Comparison of ENCODE assay signal across 23 cellular contexts in the genomic region with DNA sequence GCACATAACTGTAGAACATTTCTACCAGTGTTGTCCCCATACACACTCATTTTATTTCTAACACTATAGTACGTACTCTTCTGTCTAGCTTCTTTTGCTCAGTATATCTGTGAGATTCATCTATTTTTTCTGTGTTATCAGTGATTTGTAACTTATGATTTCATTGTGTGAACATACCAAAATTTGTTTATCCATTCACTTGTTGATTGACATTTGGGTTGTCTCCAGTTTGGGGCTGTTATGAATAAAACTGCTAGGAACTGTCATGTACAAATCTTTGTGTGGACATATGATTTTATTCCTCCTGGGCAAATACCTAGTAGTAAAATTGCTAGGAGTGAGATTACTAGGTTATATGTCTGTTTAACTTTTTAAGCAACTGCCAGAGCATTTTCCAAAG. TPM values are rescaled to one million over a fixed set of nuclear protein-coding genes. Genes with fewer than 3 reads are reported as not detected.
DNase-seq lines count a peak whose midpoint lies in the region; ATAC-seq, FAIRE-seq and TF ChIP-seq lines count a peak whose summit lies in the region.
"Had no signal": no experiment of that assay in that cellular context is flagged by ENCODE, and none has a peak within 500 bp of the region (broad histone marks: within the 10 kb centered on the region; RNA-seq: fewer than 3 reads in every experiment).

No MANE protein-coding gene starts in this region.

- no peak for TF ChIP-seq RAD21 in GM12878 (IDR thresholded peaks at IDR 0.05; ENCODE audit: insufficient read depth, low read depth, low read length)

- no peak for TF ChIP-seq EP300 in GM12878 (IDR thresholded peaks at IDR 0.05; ENCODE audit: borderline replicate concordance in 1 of 2, control insufficient read depth in 1 of 2, low read depth in 2 of 2, low read length in 2 of 2)

- RAD21 ChIA-PET in GM12878 (lab: Charles Lee; ENCODE audit: unreplicated experiment) = no interaction called here

- peaks cover 72% of the 10 kb centered on the region for H3K36me3 Mint-ChIP-seq in activated CD8-positive, alpha-beta T cell treated with anti-CD3 and anti-CD28 coated beads for 36 hours (ENCODE audit: low read depth)
- H3K36me3 Mint-ChIP-seq in activated CD8-positive, alpha-beta T cell treated with anti-CD3 and anti-CD28 coated beads, Interleukin-2, amount 10 ng/mL, durations not matched to agents 7 days and 5 days (ENCODE audit: low read depth) = peaks cover 58% of the 10 kb centered on the region
- H3K36me3 Mint-ChIP-seq in stimulated activated naive CD8-positive, alpha-beta T cell treated with anti-CD3 and anti-CD28 coated beads, Interleukin-15, Interleukin-2, amounts not matched to agents 100 ng/mL and 50 ng/mL, for 24 hours (ENCODE audit: low read depth) = peaks cover 79% of the 10 kb centered on the region
- H3K36me3 Mint-ChIP-seq in natural killer cell treated with Interleukin-12 subunit alpha and Interleukin-12 subunit beta and Interleukin-15 and Interleukin-18, amount 100 ng/mL, for 72 hours = peaks cover 20% of the 10 kb centered on the region

- peaks cover 80% of the 10 kb centered on the region for H3K79me2 ChIP-seq in GM12878 (ENCODE audit: control insufficient read depth, insufficient read depth, low read length)

- no peak for TF ChIP-seq POLR2A in GM12878 (IDR thresholded peaks at IDR 0.05; ENCODE audit: low read depth, low read length)

- 100% methylated on average over 1 of the region's 1 CpG for WGBS in GM12878 (ENCODE audit: insufficient coverage, insufficient replicate concordance, low lambda C conversion rate, missing lambda C conversion rate)

- 0 out of 2 replicates have a peak, but pooled peaks cover 3% of the 10 kb centered on the region for H4K20me1 ChIP-seq in GM12878 (ENCODE audit: control insufficient read depth, insufficient read depth)

- in situ Hi-C loops in GM12878 (cut with MboI) = no loop called here

- no peak overlapping the region for H3K4me3 ChIP-seq in GM12878
- H3K4me3 ChIP-seq: MG63, SJSA1 had no signal

- H3K9me3 ChIP-seq in GM12878 (replicated peaks; ENCODE audit: control insufficient read depth, insufficient read depth, low read length) = peaks cover 4% of the 10 kb centered on the region; the same call in 2 of the 3 replicates
- H3K9me3 ChIP-seq: BE2C, MG63, SJSA1 had no signal

- H3K4me3 Mint-ChIP-seq in activated CD8-positive, alpha-beta T cell treated with anti-CD3 and anti-CD28 coated beads for 36 hours = no peak overlapping the region
- no peak overlapping the region for H3K4me3 Mint-ChIP-seq in activated CD8-positive, alpha-beta T cell treated with anti-CD3 and anti-CD28 coated beads, Interleukin-2, amount 10 ng/mL, durations not matched to agents 7 days and 5 days
- H3K4me3 Mint-ChIP-seq in stimulated activated naive CD8-positive, alpha-beta T cell treated with anti-CD3 and anti-CD28 coated beads, Interleukin-15, Interleukin-2, amounts not matched to agents 100 ng/mL and 50 ng/mL, for 24 hours = no peak overlapping the region
- H3K4me3 Mint-ChIP-seq in stimulated activated naive CD8-positive, alpha-beta T cell treated with anti-CD3 and anti-CD28 coated beads, Interleukin-15, amount 100 ng/mL, for 72 hours = peak overlapping the region in 1 of 2 donors; percentile 49
- no peak overlapping the region for H3K4me3 Mint-ChIP-seq in natural killer cell treated with Interleukin-12 subunit alpha and Interleukin-12 subunit beta and Interleukin-15 and Interleukin-18, amount 100 ng/mL, for 72 hours
- H3K4me3 Mint-ChIP-seq: CD14-positive monocyte had no signal

- no peaks in the 10 kb centered on the region for H3K27me3 ChIP-seq in GM12878 (replicated peaks in 1 of 2; ENCODE audit: control insufficient read depth in 2 of 2, insufficient read depth in 2 of 2, low read length in 1 of 2)
- H3K27me3 ChIP-seq: MG63, SJSA1 had no signal

- FAIRE-seq in GM12878 (lab: Jason Lieb, UNC) = no peak
- FAIRE-seq: D721Med had no signal

- no peak for ATAC-seq in activated CD8-positive, alpha-beta T cell treated with anti-CD3 and anti-CD28 coated beads for 36 hours
- no peak for ATAC-seq in activated CD8-positive, alpha-beta T cell treated with anti-CD3 and anti-CD28 coated beads, Interleukin-2, amount 10 ng/mL, durations not matched to agents 7 days and 5 days
- no peak for ATAC-seq in stimulated activated naive CD8-positive, alpha-beta T cell treated with anti-CD3 and anti-CD28 coated beads, Interleukin-15, amount 100 ng/mL, for 72 hours
- no peak for ATAC-seq in GM12878
- ATAC-seq in natural killer cell treated with Interleukin-12 subunit alpha and Interleukin-12 subunit beta and Interleukin-15 and Interleukin-18, amount 100 ng/mL, for 72 hours = no peak
- no peak for ATAC-seq in HG03457 (IDR thresholded peaks at IDR 0.05; ENCODE audit: unreplicated experiment)
- ATAC-seq in GM18870 (IDR thresholded peaks at IDR 0.05; ENCODE audit: unreplicated experiment) = no peak
- ATAC-seq: PC-3 had no signal

- TF ChIP-seq CTCF in activated CD8-positive, alpha-beta T cell treated with anti-CD3 and anti-CD28 coated beads for 36 hours (IDR thresholded peaks at IDR 0.05) = no peak
- TF ChIP-seq CTCF in GM12878 (IDR thresholded peaks at IDR 0.05 in 2 of 3, conservative IDR thresholded peaks at IDR 0.05 in 1 of 3; ENCODE audit: control insufficient read depth in 2 of 3, extremely low read depth in 1 of 3, insufficient read depth in 1 of 3, low read depth in 3 of 3, low read length in 3 of 3) = no peak

- no peak overlapping the region for H2AFZ ChIP-seq in GM12878 (ENCODE audit: control insufficient read depth, low read depth, low read length)

- SMC1A ChIA-PET in GM12878 (lab: Charles Lee; ENCODE audit: uncharacterized antibody, unreplicated experiment) = interaction anchor here (1.1 to 1.7 kb wide), 3 partner anchors 16 to 36 kb away, joined by 4 to 5 read pairs (median 4); no protein-coding TSS in a partner anchor

- H3K36me3 ChIP-seq in GM12878 (ENCODE audit: control insufficient read depth in 2 of 2, insufficient read depth in 2 of 2, low read length in 1 of 2) = peaks cover 0 to 15% of the 10 kb centered on the region in 2 experiments; a peak in 3 of 4 replicates

- H3K27me3 Mint-ChIP-seq in activated CD8-positive, alpha-beta T cell treated with anti-CD3 and anti-CD28 coated beads for 36 hours = no peaks in the 10 kb centered on the region
- no peaks in the 10 kb centered on the region for H3K27me3 Mint-ChIP-seq in activated CD8-positive, alpha-beta T cell treated with anti-CD3 and anti-CD28 coated beads, Interleukin-2, amount 10 ng/mL, durations not matched to agents 7 days and 5 days (ENCODE audit: low read depth)
- no peaks in the 10 kb centered on the region for H3K27me3 Mint-ChIP-seq in stimulated activated naive CD8-positive, alpha-beta T cell treated with anti-CD3 and anti-CD28 coated beads, Interleukin-15, Interleukin-2, amounts not matched to agents 100 ng/mL and 50 ng/mL, for 24 hours
- no peaks in the 10 kb centered on the region for H3K27me3 Mint-ChIP-seq in stimulated activated naive CD8-positive, alpha-beta T cell treated with anti-CD3 and anti-CD28 coated beads, Interleukin-15, amount 100 ng/mL, for 72 hours
- H3K27me3 Mint-ChIP-seq in natural killer cell treated with Interleukin-12 subunit alpha and Interleukin-12 subunit beta and Interleukin-15 and Interleukin-18, amount 100 ng/mL, for 72 hours = no peaks in the 10 kb centered on the region

- no peak overlapping the region for H3K9ac ChIP-seq in GM12878 (ENCODE audit: control insufficient read depth, insufficient read depth, low read length)

- no peak overlapping the region; the same call in 1 of the 2 replicates for H3K4me2 ChIP-seq in GM12878 (ENCODE audit: control insufficient read depth, insufficient read depth)

- H3K27ac ChIP-seq in GM12878 (ENCODE audit: control insufficient read depth, insufficient read depth) = peak overlapping the region; percentile 24; the same call in 1 of the 2 replicates
- H3K27ac ChIP-seq: SJSA1 had no signal

- CTCF ChIA-PET in activated CD8-positive, alpha-beta T cell treated with anti-CD3 and anti-CD28 coated beads for 36 hours (lab: Charles Lee) = interaction anchor here (1.3 kb wide), 1 partner anchor 38 kb away, joined by 5 read pairs; no protein-coding TSS in a partner anchor
- CTCF ChIA-PET in activated CD8-positive, alpha-beta T cell treated with anti-CD3 and anti-CD28 coated beads, Interleukin-2, amount 10 ng/mL, durations not matched to agents 7 days and 5 days (lab: Charles Lee) = interaction anchor here (1.1 kb wide), 1 partner anchor 21 kb away, joined by 3 read pairs; no protein-coding TSS in a partner anchor
- CTCF ChIA-PET in GM12878 (lab: Yijun Ruan, JAX) = no interaction called here

- H3K4me1 Mint-ChIP-seq in activated CD8-positive, alpha-beta T cell treated with anti-CD3 and anti-CD28 coated beads for 36 hours (ENCODE audit: low read depth) = peaks cover 67% of the 10 kb centered on the region
- peaks cover 46% of the 10 kb centered on the region for H3K4me1 Mint-ChIP-seq in activated CD8-positive, alpha-beta T cell treated with anti-CD3 and anti-CD28 coated beads, Interleukin-2, amount 10 ng/mL, durations not matched to agents 7 days and 5 days (ENCODE audit: low read depth)
- peaks cover 75% of the 10 kb centered on the region for H3K4me1 Mint-ChIP-seq in stimulated activated naive CD8-positive, alpha-beta T cell treated with anti-CD3 and anti-CD28 coated beads, Interleukin-15, Interleukin-2, amounts not matched to agents 100 ng/mL and 50 ng/mL, for 24 hours (ENCODE audit: low read depth)
- peaks cover 83% of the 10 kb centered on the region for H3K4me1 Mint-ChIP-seq in stimulated activated naive CD8-positive, alpha-beta T cell treated with anti-CD3 and anti-CD28 coated beads, Interleukin-15, amount 100 ng/mL, for 72 hours
- H3K4me1 Mint-ChIP-seq in natural killer cell treated with Interleukin-12 subunit alpha and Interleukin-12 subunit beta and Interleukin-15 and Interleukin-18, amount 100 ng/mL, for 72 hours (ENCODE audit: low read depth in 2 of 2) = peaks cover 50 to 67% of the 10 kb centered on the region in 2 donors

- no peak for DNase-seq in activated CD8-positive, alpha-beta T cell treated with anti-CD3 and anti-CD28 coated beads for 36 hours
- DNase-seq in activated CD8-positive, alpha-beta T cell treated with anti-CD3 and anti-CD28 coated beads, Interleukin-2, amount 10 ng/mL, durations not matched to agents 7 days and 5 days = no peak
- no peak for DNase-seq in stimulated activated naive CD8-positive, alpha-beta T cell treated with anti-CD3 and anti-CD28 coated beads, Interleukin-15, amount 100 ng/mL, for 72 hours
- no peak for DNase-seq in GM12878 (ENCODE audit: low read depth, low spot score)
- no peak for DNase-seq in natural killer cell treated with Interleukin-12 subunit alpha and Interleukin-12 subunit beta and Interleukin-15 and Interleukin-18, amount 100 ng/mL, for 72 hours (ENCODE audit: low spot score)
- DNase-seq: 8988T, ACHN, BE2C, KBM-7, MG63, NCI-H2029, NCI-H446, NCI-H524 treated with DMSO at 0.1 percent for 48 hours, NCI-H774, Right ventricle myocardium superior, RPMI8226 had no signal

- no TSS peak for BruUV-seq in GM12878 (replicated peaks; lab: Mats Ljungman, UMichigan)

- peaks cover 4% of the 10 kb centered on the region for H3K9me3 Mint-ChIP-seq in activated CD8-positive, alpha-beta T cell treated with anti-CD3 and anti-CD28 coated beads for 36 hours
- no peaks in the 10 kb centered on the region for H3K9me3 Mint-ChIP-seq in activated CD8-positive, alpha-beta T cell treated with anti-CD3 and anti-CD28 coated beads, Interleukin-2, amount 10 ng/mL, durations not matched to agents 7 days and 5 days (ENCODE audit: insufficient read depth)
- H3K9me3 Mint-ChIP-seq in stimulated activated naive CD8-positive, alpha-beta T cell treated with anti-CD3 and anti-CD28 coated beads, Interleukin-15, Interleukin-2, amounts not matched to agents 100 ng/mL and 50 ng/mL, for 24 hours = peaks cover under 1% of the 10 kb centered on the region
- peaks cover 1 to 3% of the 10 kb centered on the region in 2 donors for H3K9me3 Mint-ChIP-seq in stimulated activated naive CD8-positive, alpha-beta T cell treated with anti-CD3 and anti-CD28 coated beads, Interleukin-15, amount 100 ng/mL, for 72 hours
- peaks cover under 1% of the 10 kb centered on the region for H3K9me3 Mint-ChIP-seq in natural killer cell treated with Interleukin-12 subunit alpha and Interleukin-12 subunit beta and Interleukin-15 and Interleukin-18, amount 100 ng/mL, for 72 hours

- H3K4me1 ChIP-seq in GM12878 (ENCODE audit: control insufficient read depth, insufficient read depth, low read length) = peaks cover 29% of the 10 kb centered on the region

- H3K27ac Mint-ChIP-seq in activated CD8-positive, alpha-beta T cell treated with anti-CD3 and anti-CD28 coated beads for 36 hours = peak overlapping the region; percentile 80
- H3K27ac Mint-ChIP-seq in activated CD8-positive, alpha-beta T cell treated with anti-CD3 and anti-CD28 coated beads, Interleukin-2, amount 10 ng/mL, durations not matched to agents 7 days and 5 days = no peak overlapping the region
- peak overlapping the region; percentile 78 for H3K27ac Mint-ChIP-seq in stimulated activated naive CD8-positive, alpha-beta T cell treated with anti-CD3 and anti-CD28 coated beads, Interleukin-15, Interleukin-2, amounts not matched to agents 100 ng/mL and 50 ng/mL, for 24 hours
- H3K27ac Mint-ChIP-seq in stimulated activated naive CD8-positive, alpha-beta T cell treated with anti-CD3 and anti-CD28 coated beads, Interleukin-15, amount 100 ng/mL, for 72 hours = no peak overlapping the region
- peak overlapping the region; percentile 54 to 72 for H3K27ac Mint-ChIP-seq in natural killer cell treated with Interleukin-12 subunit alpha and Interleukin-12 subunit beta and Interleukin-15 and Interleukin-18, amount 100 ng/mL, for 72 hours
- H3K27ac Mint-ChIP-seq: CD14-positive monocyte had no signal

- POLR2A ChIA-PET in activated CD8-positive, alpha-beta T cell treated with anti-CD3 and anti-CD28 coated beads for 36 hours (lab: Charles Lee) = no interaction called here
- POLR2A ChIA-PET in activated CD8-positive, alpha-beta T cell treated with anti-CD3 and anti-CD28 coated beads, Interleukin-2, amount 10 ng/mL, durations not matched to agents 7 days and 5 days (lab: Charles Lee) = interaction anchor here (1.5 kb wide), 1 partner anchor 9 kb away, joined by 5 read pairs; the partner anchor contains the start of gene CYB5B
- POLR2A ChIA-PET in GM12878 (lab: Charles Lee) = interaction anchor here (0.6 to 2.1 kb wide), 3 partner anchors 9 to 124 kb away, joined by 3 to 12 read pairs (median 6); partner anchors contain the start of gene CYB5B

- intact Hi-C loops in activated CD8-positive, alpha-beta T cell treated with anti-CD3 and anti-CD28 coated beads for 36 hours (cut with micrococcal nuclease) = loop anchor here (5.0 kb wide), 1 partner anchor 33 kb away; no protein-coding TSS in a partner anchor
- intact Hi-C loops in GM12878 (cut with micrococcal nuclease; ENCODE audit: unreplicated experiment) = loop anchor here (5.0 kb wide), 1 partner anchor 33 kb away; no protein-coding TSS in a partner anchor

RNA-seq across cellular contexts. Expression of gene CYB5B, which starts 9.6 kb away (rescaled TPM):
- total RNA-seq in activated CD8-positive, alpha-beta T cell treated with anti-CD3 and anti-CD28 coated beads for 36 hours = 100 to 1,000 TPM; 159 to 163 TPM
- 100 to 1,000 TPM; 179 to 183 TPM for total RNA-seq in activated CD8-positive, alpha-beta T cell treated with anti-CD3 and anti-CD28 coated beads, Interleukin-2, amount 10 ng/mL, durations not matched to agents 7 days and 5 days
- total RNA-seq in GM12878 (2013; cell fraction: nucleolus; rRNA removed) = 94.6 and 94.7 TPM in 2 replicates
- 161 and 206 TPM in 2 replicates for total RNA-seq in GM12878 (2014; rRNA removed)
- total RNA-seq in GM12878 (2014; rRNA removed; fragmentation: Illumina TruSeq; extraction: Trizol) = 175 and 180 TPM in 2 replicates
- total RNA-seq in GM12878 (2021) = 168 TPM in 2 replicates
- polyA plus RNA-seq in GM12878 (2011; ENCODE audit: low read depth) = 42.6 TPM
- 293 and 322 TPM in 2 replicates for polyA plus RNA-seq in GM12878 (2011; rRNA removed)
- 176 and 203 TPM in 2 replicates for polyA plus RNA-seq in GM12878 (2011; cell fraction: cytosol; rRNA removed)
- 71.0 and 74.5 TPM in 2 replicates for polyA plus RNA-seq in GM12878 (2011; cell fraction: nucleus; rRNA removed)
- 89.1 and 101 TPM in 2 replicates for polyA plus RNA-seq in GM12878 (2012)
- polyA plus RNA-seq in GM12878 (2014; fragmentation: Illumina TruSeq; extraction: Trizol) = 305 and 355 TPM in 2 replicates
- polyA plus RNA-seq in GM12878 (2014; fragmentation: Nextera tagmentation; extraction: Ambion mirVana) = 100 to 1,000 TPM; 170 to 182 TPM
- polyA plus RNA-seq in GM12878 (2014; rRNA removed) = 141 and 145 TPM in 2 replicates
- polyA plus RNA-seq in GM12878 (2016; fragmentation: Nextera tagmentation; extraction: Ambion mirVana) = 100 to 1,000 TPM; 239 to 244 TPM
- 219 and 220 TPM in 2 replicates for polyA minus RNA-seq in GM12878 (2011; rRNA and poly(A)+ RNA removed)
- polyA minus RNA-seq in GM12878 (2011; cell fraction: cytosol; rRNA and poly(A)+ RNA removed) = 31.8 and 52.9 TPM in 2 replicates
- polyA minus RNA-seq in GM12878 (2011; cell fraction: nucleus; rRNA and poly(A)+ RNA removed) = 32.6 and 58.0 TPM in 2 replicates
- total RNA-seq in natural killer cell treated with Interleukin-12 subunit alpha and Interleukin-12 subunit beta and Interleukin-15 and Interleukin-18, amount 100 ng/mL, for 72 hours = 100 to 1,000 TPM; 162 to 230 TPM

RNA-seq across cellular contexts. Expression of gene TERF2, which starts 48.3 kb away (rescaled TPM):
- 10 to 100 TPM; 39.4 to 41.6 TPM for total RNA-seq in activated CD8-positive, alpha-beta T cell treated with anti-CD3 and anti-CD28 coated beads for 36 hours
- total RNA-seq in activated CD8-positive, alpha-beta T cell treated with anti-CD3 and anti-CD28 coated beads, Interleukin-2, amount 10 ng/mL, durations not matched to agents 7 days and 5 days = 10 to 100 TPM; 42.6 to 48.4 TPM
- 22.6 and 22.8 TPM in 2 replicates for total RNA-seq in GM12878 (2013; cell fraction: nucleolus; rRNA removed)
- total RNA-seq in GM12878 (2014; rRNA removed) (11.1 and 12.6 TPM in 2 replicates), GM12878 (2014; rRNA removed; fragmentation: Illumina TruSeq; extraction: Trizol) (16.3 and 16.8 TPM in 2 replicates), GM12878 (2021) (35.7 and 40.9 TPM in 2 replicates)
- 12.8 TPM for polyA plus RNA-seq in GM12878 (2011; ENCODE audit: low read depth)
- polyA plus RNA-seq in GM12878 (2011; rRNA removed) (20.2 and 22.8 TPM in 2 replicates), GM12878 (2014; fragmentation: Illumina TruSeq; extraction: Trizol) (45.1 and 47.5 TPM in 2 replicates), GM12878 (2014; fragmentation: Nextera tagmentation; extraction: Ambion mirVana) (10 to 100 TPM; 15.7 to 18.2 TPM), GM12878 (2014; rRNA removed) (19.8 and 22.4 TPM in 2 replicates), GM12878 (2016; fragmentation: Nextera tagmentation; extraction: Ambion mirVana) (10 to 100 TPM in 1 of 2 experiments, 1 to 10 TPM in 1; 4.8 to 17.1 TPM)
- 12.0 and 14.3 TPM in 2 replicates for polyA plus RNA-seq in GM12878 (2011; cell fraction: cytosol; rRNA removed)
- 9.3 and 12.8 TPM in 2 replicates for polyA plus RNA-seq in GM12878 (2011; cell fraction: nucleus; rRNA removed)
- 18.7 and 20.6 TPM in 2 replicates for polyA plus RNA-seq in GM12878 (2012)
- polyA minus RNA-seq in GM12878 (2011; rRNA and poly(A)+ RNA removed) = 18.9 and 21.7 TPM in 2 replicates
- polyA minus RNA-seq in GM12878 (2011; cell fraction: cytosol; rRNA and poly(A)+ RNA removed) = 22.9 and 25.8 TPM in 2 replicates
- polyA minus RNA-seq in GM12878 (2011; cell fraction: nucleus; rRNA and poly(A)+ RNA removed) = 8.3 and 13.7 TPM in 2 replicates
- 10 to 100 TPM; 39.9 to 43.3 TPM for total RNA-seq in natural killer cell treated with Interleukin-12 subunit alpha and Interleukin-12 subunit beta and Interleukin-15 and Interleukin-18, amount 100 ng/mL, for 72 hours

Comparison
In these comparisons a context has a peak if more than half of its experiments do, and no peak if none do; other contexts are left out.
1. H3K27ac Mint-ChIP-seq: peak in activated CD8-positive, alpha-beta T cell treated with anti-CD3 and anti-CD28 coated beads for 36 hours (single experiment), stimulated activated naive CD8-positive, alpha-beta T cell treated with anti-CD3 and anti-CD28 coated beads, Interleukin-15, Interleukin-2, amounts not matched to agents 100 ng/mL and 50 ng/mL, for 24 hours (single experiment) and natural killer cell treated with Interleukin-12 subunit alpha and Interleukin-12 subunit beta and Interleukin-15 and Interleukin-18, amount 100 ng/mL, for 72 hours (2 of 2); none in activated CD8-positive, alpha-beta T cell treated with anti-CD3 and anti-CD28 coated beads, Interleukin-2, amount 10 ng/mL, durations not matched to agents 7 days and 5 days (single experiment) and stimulated activated naive CD8-positive, alpha-beta T cell treated with anti-CD3 and anti-CD28 coated beads, Interleukin-15, amount 100 ng/mL, for 72 hours (0 of 2).